11 cellular contexts compared by ENCODE assay signal in genomic region chr1:195717651-195718050, GRCh38.
DNase-seq lines count a peak whose midpoint lies in the region; ATAC-seq and TF ChIP-seq lines count a peak whose summit lies in the region.
"Had no signal": no experiment of that assay in that cellular context is flagged by ENCODE, and none has a peak within 500 bp of the region (broad histone marks: within the 10 kb centered on the region; RNA-seq: fewer than 3 reads in every experiment).

No MANE protein-coding gene starts in this region.

- H3K79me2 ChIP-seq in OCI-LY7 (ENCODE audit: insufficient read depth, low read depth, low read length): no peaks in the 10 kb centered on the region

- intact Hi-C loops in OCI-LY7 (cut with micrococcal nuclease; ENCODE audit: unreplicated experiment) (no loop called here), esophagus squamous epithelium (cut with DNase I) (no loop called here), stomach (cut with DNase I; ENCODE audit: low total_unique reads) (no loop called here)

- H3K27ac Mint-ChIP-seq in effector memory CD8-positive, alpha-beta T cell: no peak overlapping the region
- H3K27ac Mint-ChIP-seq in activated naive CD4-positive, alpha-beta T cell treated with anti-CD3 and anti-CD28 coated beads, Interleukin-2, amount 10 ng/mL, durations not matched to agents 7 days and 5 days: no peak overlapping the region

- H3K4me3 Mint-ChIP-seq in effector memory CD8-positive, alpha-beta T cell: no peak overlapping the region
- H3K4me3 Mint-ChIP-seq in activated naive CD4-positive, alpha-beta T cell treated with anti-CD3 and anti-CD28 coated beads, Interleukin-2, amount 10 ng/mL, durations not matched to agents 7 days and 5 days: no peak overlapping the region

- CTCF ChIA-PET in OCI-LY7 (lab: Charles Lee; ENCODE audit: unreplicated experiment): no interaction called here
- CTCF ChIA-PET in activated naive CD4-positive, alpha-beta T cell treated with anti-CD3 and anti-CD28 coated beads, Interleukin-2, amount 10 ng/mL, durations not matched to agents 7 days and 5 days (lab: Charles Lee): no interaction called here

- no peaks in the 10 kb centered on the region for H3K27me3 Mint-ChIP-seq in effector memory CD8-positive, alpha-beta T cell
- H3K27me3 Mint-ChIP-seq in activated naive CD4-positive, alpha-beta T cell treated with anti-CD3 and anti-CD28 coated beads, Interleukin-2, amount 10 ng/mL, durations not matched to agents 7 days and 5 days: no peaks in the 10 kb centered on the region

- WGBS in esophagus squamous epithelium, 2 donors: 47 to 48% methylated on average over 3 of the region's 3 CpGs
- 36 to 59% (median 42%) methylated on average over 3 of the region's 3 CpGs for WGBS in stomach, 5 donors

- H3K36me3 Mint-ChIP-seq in effector memory CD8-positive, alpha-beta T cell (ENCODE audit: insufficient read depth): no peaks in the 10 kb centered on the region
- no peaks in the 10 kb centered on the region for H3K36me3 Mint-ChIP-seq in activated naive CD4-positive, alpha-beta T cell treated with anti-CD3 and anti-CD28 coated beads, Interleukin-2, amount 10 ng/mL, durations not matched to agents 7 days and 5 days

- no peaks in the 10 kb centered on the region for H3K27me3 ChIP-seq in esophagus squamous epithelium
- H3K27me3 ChIP-seq in stomach: no peaks in the 10 kb centered on the region

- in situ Hi-C loops in GM13977 (cut with MboI; ENCODE audit: low pct_unique_long_range_greater_than_20kb, low sequenced_read_pairs, unreplicated experiment): no loop called here

- no TSS peak for BruUV-seq in OCI-LY7 (replicated peaks; lab: Mats Ljungman, UMichigan)

- ATAC-seq in effector memory CD8-positive, alpha-beta T cell (replicated peaks): no peak

- TF ChIP-seq CTCF in 22Rv1 (IDR thresholded peaks at IDR 0.05) (peak; percentile 73), GM13977 (IDR thresholded peaks at IDR 0.05; ENCODE audit: extremely low read depth, insufficient read depth, missing control alignments) (peak; percentile 22), OCI-LY7 (conservative IDR thresholded peaks at IDR 0.05; ENCODE audit: low read length) (peak; percentile 39; the same call in 1 of the 2 replicates), esophagus squamous epithelium (IDR thresholded peaks at IDR 0.05) (peak in 4 of 6 experiments; percentile 14 to 58 (median 37)), stomach (IDR thresholded peaks at IDR 0.05) (no peak)

- H3K27ac ChIP-seq in 22Rv1: no peak overlapping the region
- no peak overlapping the region for H3K27ac ChIP-seq in OCI-LY7 (ENCODE audit: low read depth, low read length, poor library complexity, severe bottlenecking)
- H3K27ac ChIP-seq in esophagus squamous epithelium: no peak overlapping the region
- no peak overlapping the region for H3K27ac ChIP-seq in stomach

- H3K4me1 ChIP-seq in OCI-LY7 (ENCODE audit: insufficient read depth, low read length, poor library complexity, severe bottlenecking): no peaks in the 10 kb centered on the region
- H3K4me1 ChIP-seq in esophagus squamous epithelium: peaks cover 0 to 46% (median 0%) of the 10 kb centered on the region in 3 donors
- H3K4me1 ChIP-seq in stomach: no peaks in the 10 kb centered on the region
- H3K4me1 ChIP-seq: Caco-2 had no signal

- no peaks in the 10 kb centered on the region for H3K4me1 Mint-ChIP-seq in effector memory CD8-positive, alpha-beta T cell (ENCODE audit: low read depth in 2 of 2)
- no peaks in the 10 kb centered on the region for H3K4me1 Mint-ChIP-seq in activated naive CD4-positive, alpha-beta T cell treated with anti-CD3 and anti-CD28 coated beads, Interleukin-2, amount 10 ng/mL, durations not matched to agents 7 days and 5 days

- POLR2A ChIA-PET in OCI-LY7 (lab: Charles Lee): interaction anchor here (0.8 kb wide), 1 partner anchor 133 kb away, joined by 3 read pairs; no protein-coding TSS in a partner anchor

- H3K9me3 Mint-ChIP-seq in effector memory CD8-positive, alpha-beta T cell: peaks cover 6 to 13% of the 10 kb centered on the region in 2 donors
- H3K9me3 Mint-ChIP-seq in activated naive CD4-positive, alpha-beta T cell treated with anti-CD3 and anti-CD28 coated beads, Interleukin-2, amount 10 ng/mL, durations not matched to agents 7 days and 5 days: no peaks in the 10 kb centered on the region

- H2AFZ ChIP-seq in OCI-LY7 (ENCODE audit: low read length): no peak overlapping the region

- H3K9me2 ChIP-seq in OCI-LY7 (ENCODE audit: insufficient read depth, low read length): no peaks in the 10 kb centered on the region

- no peaks in the 10 kb centered on the region for H4K20me1 ChIP-seq in OCI-LY7 (ENCODE audit: insufficient read depth, low read length)

- TF ChIP-seq EP300 in stomach (IDR thresholded peaks at IDR 0.05): no peak

- DNase-seq in GM13977 (ENCODE audit: low spot score): no peak
- DNase-seq in OCI-LY7 (ENCODE audit: low spot score): no peak
- no peak for DNase-seq in esophagus squamous epithelium (lab: John Stamatoyannopoulos, UW)
- DNase-seq in stomach: no peak
- no peak for DNase-seq in effector memory CD8-positive, alpha-beta T cell
- DNase-seq in activated naive CD4-positive, alpha-beta T cell treated with anti-CD3 and anti-CD28 coated beads, Interleukin-2, amount 10 ng/mL, durations not matched to agents 7 days and 5 days: no peak
- no peak for DNase-seq in occipital lobe (lab: John Stamatoyannopoulos, UW)
- DNase-seq: Caco-2, head of caudate nucleus, NCI-H187 treated with DMSO at 0.1 percent for 48 hours had no signal

- no peak for TF ChIP-seq POLR2A in esophagus squamous epithelium (IDR thresholded peaks at IDR 0.05)
- no peak for TF ChIP-seq POLR2A in stomach (IDR thresholded peaks at IDR 0.05)

- H3K4me2 ChIP-seq in OCI-LY7 (ENCODE audit: low read length): no peak overlapping the region

- H3K36me3 ChIP-seq in OCI-LY7 (ENCODE audit: insufficient read depth, low read length) (no peaks in the 10 kb centered on the region), esophagus squamous epithelium (no peaks in the 10 kb centered on the region), stomach (no peaks in the 10 kb centered on the region)

- H3K9me3 ChIP-seq in OCI-LY7 (ENCODE audit: low read length) (no peaks in the 10 kb centered on the region), esophagus squamous epithelium (no peaks in the 10 kb centered on the region), stomach (peaks cover 0 to under 1% (median 0%) of the 10 kb centered on the region in 4 donors)
- H3K9me3 ChIP-seq: Caco-2 had no signal

- no peak overlapping the region for H3K4me3 ChIP-seq in OCI-LY7 (ENCODE audit: low read depth, low read length, poor library complexity, severe bottlenecking)
- H3K4me3 ChIP-seq in esophagus squamous epithelium: no peak overlapping the region
- no peak overlapping the region for H3K4me3 ChIP-seq in stomach

Comparison
In these comparisons a context has a peak if more than half of its experiments do, and no peak if none do; other contexts are left out.
1. CTCF ChIP-seq: peak in 22Rv1 (single experiment), GM13977 (single experiment), OCI-LY7 (single experiment) and esophagus squamous epithelium (4 of 6); none in stomach (0 of 7).